Comparison of ENCODE assay signal across 1 cellular context in genomic region chr17:83126275-83126930, GRCh38.
A peak's percentile ranks its signal among the peaks of the same experiment; 100 is the strongest.
TF ChIP-seq lines count a peak whose summit lies in the region.

No MANE protein-coding gene starts in this region.

TF ChIP-seq in K562, 482 proteins besides CTCF, POLR2A, EP300 and RAD21:
- TF ChIP-seq CBFA2T3 (IDR thresholded peaks at IDR 0.05) (peak; percentile 42), TEAD4 (IDR thresholded peaks at IDR 0.05; ENCODE audit: low read length) (no peak), TEAD4 (CRISPR knock-in tag; IDR thresholded peaks at IDR 0.05; ENCODE audit: borderline replicate concordance) (no peak), U2AF2 (optimal IDR thresholded peaks at IDR 0.05; ENCODE audit: low read depth, low read length) (no peak), RBFOX2 (IDR thresholded peaks at IDR 0.05; ENCODE audit: low read depth, low read length) (no peak), NR2C1 (IDR thresholded peaks at IDR 0.05) (peak; percentile 45; the same call in 1 of the 2 replicates), NR2C1 (tag; IDR thresholded peaks at IDR 0.05) (0 out of 2 replicates have a peak, but pooled peaks have one; percentile 29), CEBPG (CRISPR knock-in tag; IDR thresholded peaks at IDR 0.05) (peak; percentile 15; the same call in 1 of the 2 replicates), CEBPG (tag; conservative IDR thresholded peaks at IDR 0.05 in 1 of 2, IDR thresholded peaks at IDR 0.05 in 1 of 2) (no peak), TCF3 (CRISPR knock-in tag; IDR thresholded peaks at IDR 0.05) (0 out of 2 replicates have a peak, but pooled peaks have one; percentile 33), NFIC (IDR thresholded peaks at IDR 0.05) (peak; percentile 33; the same call in 1 of the 2 replicates), CBFA2T2 (conservative IDR thresholded peaks at IDR 0.05) (peak; percentile 24; the same call in 1 of the 2 replicates)
